Comparison of ENCODE assay signal across 18 cellular contexts in the genomic region with DNA sequence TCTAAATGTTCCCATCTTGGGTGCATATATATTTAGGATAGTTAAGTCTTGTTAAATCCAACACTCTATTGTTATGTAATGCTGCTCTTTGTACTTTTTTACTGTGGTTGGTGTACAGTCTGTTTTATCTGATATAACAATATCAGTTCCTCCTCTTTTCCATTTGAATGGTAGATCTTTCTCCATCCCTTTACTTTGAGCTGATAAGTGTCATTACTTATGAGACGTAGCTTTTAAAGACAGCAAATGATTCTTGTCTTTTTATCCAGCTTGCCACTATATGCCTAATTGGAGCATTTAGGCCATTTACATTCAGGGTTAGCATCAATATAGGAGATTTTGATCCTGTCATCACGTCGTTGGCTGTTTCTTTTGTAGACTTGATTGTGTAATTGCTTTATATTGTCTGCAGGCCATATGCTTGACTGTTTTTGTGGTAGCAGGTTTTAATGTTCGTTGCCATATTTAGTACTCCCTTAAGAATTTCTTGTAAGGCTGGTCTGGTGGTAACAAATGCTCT.
"Had no signal": no experiment of that assay in that cellular context is flagged by ENCODE, and none has a peak within 500 bp of the region (broad histone marks: within the 10 kb centered on the region; RNA-seq: fewer than 3 reads in every experiment).

No MANE protein-coding gene starts in this region.

- H3K27ac Mint-ChIP-seq: naive thymus-derived CD4-positive, alpha-beta T cell; nephron progenitor cell; stimulated activated memory B cell treated with anti-CD40 and anti-IgM and Interleukin-4, amounts not matched to agents 10 μg/mL and 1 μg/mL and 100 μg/mL, for 72 hours; stimulated activated naive CD8-positive, alpha-beta T cell treated with anti-CD3 and anti-CD28 coated beads, Interleukin-15, Interleukin-2, amounts not matched to agents 100 ng/mL and 50 ng/mL, for 24 hours had no signal

- H3K27me3 Mint-ChIP-seq: naive thymus-derived CD4-positive, alpha-beta T cell; stimulated activated memory B cell treated with anti-CD40 and anti-IgM and Interleukin-4, amounts not matched to agents 10 μg/mL and 1 μg/mL and 100 μg/mL, for 72 hours; stimulated activated naive CD8-positive, alpha-beta T cell treated with anti-CD3 and anti-CD28 coated beads, Interleukin-15, Interleukin-2, amounts not matched to agents 100 ng/mL and 50 ng/mL, for 24 hours had no signal

- DNase-seq: effector memory CD4-positive, alpha-beta T cell; heart right ventricle; islet precursor cell; mammary epithelial cell; naive thymus-derived CD4-positive, alpha-beta T cell; nephron progenitor cell; posterior cingulate gyrus; spleen; stimulated activated CD4-positive, alpha-beta T cell treated with anti-CD3 and anti-CD28 coated beads, Interleukin-15, amount 100 ng/mL, for 24 hours; stimulated activated CD4-positive, alpha-beta T cell treated with anti-CD3 and anti-CD28 coated beads, Interleukin-1b, Interleukin-23, amount 100 ng/mL, for 48 hours; stimulated activated CD4-positive, alpha-beta T cell treated with anti-CD3 and anti-CD28 coated beads, Interleukin-4, amount 100 ng/mL, for 24 hours; testis; upper lobe of right lung had no signal

- H3K4me1 Mint-ChIP-seq: naive thymus-derived CD4-positive, alpha-beta T cell; nephron progenitor cell; stimulated activated memory B cell treated with anti-CD40 and anti-IgM and Interleukin-4, amounts not matched to agents 10 μg/mL and 1 μg/mL and 100 μg/mL, for 72 hours had no signal

- ATAC-seq: esophagus mucosa; heart right ventricle; left lobe of liver; naive thymus-derived CD4-positive, alpha-beta T cell; sciatic nerve; stimulated activated memory B cell treated with anti-CD40 and anti-IgM and Interleukin-4, amounts not matched to agents 10 μg/mL and 1 μg/mL and 100 μg/mL, for 72 hours; upper lobe of right lung had no signal

- H3K9me3 Mint-ChIP-seq: nephron progenitor cell had no signal

- H3K4me3 Mint-ChIP-seq: naive thymus-derived CD4-positive, alpha-beta T cell; nephron progenitor cell; stimulated activated memory B cell treated with anti-CD40 and anti-IgM and Interleukin-4, amounts not matched to agents 10 μg/mL and 1 μg/mL and 100 μg/mL, for 72 hours; stimulated activated naive CD8-positive, alpha-beta T cell treated with anti-CD3 and anti-CD28 coated beads, Interleukin-15, Interleukin-2, amounts not matched to agents 100 ng/mL and 50 ng/mL, for 24 hours had no signal

- H3K36me3 Mint-ChIP-seq: naive thymus-derived CD4-positive, alpha-beta T cell; stimulated activated memory B cell treated with anti-CD40 and anti-IgM and Interleukin-4, amounts not matched to agents 10 μg/mL and 1 μg/mL and 100 μg/mL, for 72 hours had no signal
